In genomic region chr9:92187989-92188714, GRCh38 we compare ENCODE assay signal across 1 cellular context.
TF ChIP-seq lines count a peak whose summit lies in the region.

No MANE protein-coding gene starts in this region.

TF ChIP-seq in HCT116, 20 proteins besides CTCF, POLR2A, EP300 and RAD21 (continued from another document):
- TF ChIP-seq, protein P1, sequence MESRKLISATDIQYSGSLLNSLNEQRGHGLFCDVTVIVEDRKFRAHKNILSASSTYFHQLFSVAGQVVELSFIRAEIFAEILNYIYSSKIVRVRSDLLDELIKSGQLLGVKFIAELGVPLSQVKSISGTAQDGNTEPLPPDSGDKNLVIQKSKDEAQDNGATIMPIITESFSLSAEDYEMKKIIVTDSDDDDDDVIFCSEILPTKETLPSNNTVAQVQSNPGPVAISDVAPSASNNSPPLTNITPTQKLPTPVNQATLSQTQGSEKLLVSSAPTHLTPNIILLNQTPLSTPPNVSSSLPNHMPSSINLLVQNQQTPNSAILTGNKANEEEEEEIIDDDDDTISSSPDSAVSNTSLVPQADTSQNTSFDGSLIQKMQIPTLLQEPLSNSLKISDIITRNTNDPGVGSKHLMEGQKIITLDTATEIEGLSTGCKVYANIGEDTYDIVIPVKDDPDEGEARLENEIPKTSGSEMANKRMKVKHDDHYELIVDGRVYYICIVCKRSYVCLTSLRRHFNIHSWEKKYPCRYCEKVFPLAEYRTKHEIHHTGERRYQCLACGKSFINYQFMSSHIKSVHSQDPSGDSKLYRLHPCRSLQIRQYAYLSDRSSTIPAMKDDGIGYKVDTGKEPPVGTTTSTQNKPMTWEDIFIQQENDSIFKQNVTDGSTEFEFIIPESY (IDR thresholded peaks at IDR 0.05; ENCODE audit: extremely low read depth, insufficient replicate concordance, low read length), result no peak
- no peak for TF ChIP-seq SP1 (IDR thresholded peaks at IDR 0.05; ENCODE audit: low read depth)
- no peak for TF ChIP-seq TCF7L2 (IDR thresholded peaks at IDR 0.05; ENCODE audit: borderline replicate concordance, extremely low read depth, insufficient read depth, insufficient read length)
